Comparison of ENCODE assay signal across 2 cellular contexts in genomic region chrX:48578661-48579128, GRCh38.
TF ChIP-seq lines count a peak whose summit lies in the region.

No MANE protein-coding gene starts in this region.

TF ChIP-seq in HepG2, 621 proteins besides CTCF, POLR2A, EP300 and RAD21 (continues in another document):
- TF ChIP-seq ZNF432 (CRISPR knock-in tag; IDR thresholded peaks at IDR 0.05; ENCODE audit: borderline replicate concordance) (no peak), TFDP1 (CRISPR knock-in tag; IDR thresholded peaks at IDR 0.05; ENCODE audit: borderline replicate concordance) (no peak), POLR2G (IDR thresholded peaks at IDR 0.05; ENCODE audit: low read depth, low read length) (peak; percentile 59; the same call in 1 of the 2 replicates), ZFP36L1 (CRISPR knock-in tag; IDR thresholded peaks at IDR 0.05) (no peak), ZNF232 (CRISPR knock-in tag; IDR thresholded peaks at IDR 0.05; ENCODE audit: borderline replicate concordance) (no peak), ZBTB40 (IDR thresholded peaks at IDR 0.05) (no peak), ZBTB40 (CRISPR knock-in tag; IDR thresholded peaks at IDR 0.05) (no peak), POLR2AphosphoS5 (IDR thresholded peaks at IDR 0.05; ENCODE audit: low read depth, low read length) (peak; percentile 24; the same call in 1 of the 2 replicates), RBM22 (optimal IDR thresholded peaks at IDR 0.05; ENCODE audit: low read length) (peak; percentile 84), FOXP1 (IDR thresholded peaks at IDR 0.05) (no peak), FOXP1 (CRISPR knock-in tag; IDR thresholded peaks at IDR 0.05) (no peak), MXD1 (CRISPR knock-in tag; IDR thresholded peaks at IDR 0.05) (no peak), ELF4 (CRISPR knock-in tag; IDR thresholded peaks at IDR 0.05; ENCODE audit: borderline replicate concordance) (no peak), RBFOX2 (IDR thresholded peaks at IDR 0.05; ENCODE audit: low read depth, low read length) (peak; percentile 57; the same call in 1 of the 2 replicates)

TF ChIP-seq in PFSK-1, 5 proteins besides CTCF, POLR2A, EP300 and RAD21:
- TF ChIP-seq FOXP2 (optimal IDR thresholded peaks at IDR 0.05; ENCODE audit: borderline replicate concordance, extremely low read depth, extremely low read length, insufficient read depth) (no peak), POLR2AphosphoS5 (IDR thresholded peaks at IDR 0.05; ENCODE audit: low read depth, low read length) (peak; percentile 48; the same call in 1 of the 2 replicates), REST (IDR thresholded peaks at IDR 0.05; ENCODE audit: insufficient read depth in 1 of 2, low read depth in 2 of 2, low read length in 2 of 2) (no peak)
